ENCODE assay signal across 1 cellular context in the genomic region with DNA sequence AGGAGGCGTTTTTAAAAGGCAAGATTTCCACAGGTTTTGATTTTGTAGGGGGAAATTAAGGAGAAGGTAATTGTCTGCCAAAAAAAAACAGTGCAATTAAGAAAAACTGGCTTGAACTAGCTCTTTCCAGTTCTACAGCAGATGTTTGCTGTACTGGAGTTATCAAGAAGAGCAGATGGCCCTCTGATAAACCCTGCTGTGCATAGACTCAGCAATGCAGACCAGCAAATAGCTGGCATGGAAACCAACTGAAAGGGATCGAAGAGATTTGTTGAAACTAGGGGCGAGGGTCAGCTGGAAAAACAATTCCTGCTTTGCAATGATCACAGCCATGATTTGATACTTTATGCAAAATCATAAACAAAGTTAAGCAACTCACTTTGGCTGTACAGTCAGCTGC.
A peak's percentile ranks its signal among the peaks of the same experiment; 100 is the strongest.
TF ChIP-seq lines count a peak whose summit lies in the region.

No MANE protein-coding gene starts in this region.

TF ChIP-seq in HepG2, 621 proteins besides CTCF, POLR2A, EP300 and RAD21 (continued from another document and continues in another):
- TF ChIP-seq, protein P1, sequence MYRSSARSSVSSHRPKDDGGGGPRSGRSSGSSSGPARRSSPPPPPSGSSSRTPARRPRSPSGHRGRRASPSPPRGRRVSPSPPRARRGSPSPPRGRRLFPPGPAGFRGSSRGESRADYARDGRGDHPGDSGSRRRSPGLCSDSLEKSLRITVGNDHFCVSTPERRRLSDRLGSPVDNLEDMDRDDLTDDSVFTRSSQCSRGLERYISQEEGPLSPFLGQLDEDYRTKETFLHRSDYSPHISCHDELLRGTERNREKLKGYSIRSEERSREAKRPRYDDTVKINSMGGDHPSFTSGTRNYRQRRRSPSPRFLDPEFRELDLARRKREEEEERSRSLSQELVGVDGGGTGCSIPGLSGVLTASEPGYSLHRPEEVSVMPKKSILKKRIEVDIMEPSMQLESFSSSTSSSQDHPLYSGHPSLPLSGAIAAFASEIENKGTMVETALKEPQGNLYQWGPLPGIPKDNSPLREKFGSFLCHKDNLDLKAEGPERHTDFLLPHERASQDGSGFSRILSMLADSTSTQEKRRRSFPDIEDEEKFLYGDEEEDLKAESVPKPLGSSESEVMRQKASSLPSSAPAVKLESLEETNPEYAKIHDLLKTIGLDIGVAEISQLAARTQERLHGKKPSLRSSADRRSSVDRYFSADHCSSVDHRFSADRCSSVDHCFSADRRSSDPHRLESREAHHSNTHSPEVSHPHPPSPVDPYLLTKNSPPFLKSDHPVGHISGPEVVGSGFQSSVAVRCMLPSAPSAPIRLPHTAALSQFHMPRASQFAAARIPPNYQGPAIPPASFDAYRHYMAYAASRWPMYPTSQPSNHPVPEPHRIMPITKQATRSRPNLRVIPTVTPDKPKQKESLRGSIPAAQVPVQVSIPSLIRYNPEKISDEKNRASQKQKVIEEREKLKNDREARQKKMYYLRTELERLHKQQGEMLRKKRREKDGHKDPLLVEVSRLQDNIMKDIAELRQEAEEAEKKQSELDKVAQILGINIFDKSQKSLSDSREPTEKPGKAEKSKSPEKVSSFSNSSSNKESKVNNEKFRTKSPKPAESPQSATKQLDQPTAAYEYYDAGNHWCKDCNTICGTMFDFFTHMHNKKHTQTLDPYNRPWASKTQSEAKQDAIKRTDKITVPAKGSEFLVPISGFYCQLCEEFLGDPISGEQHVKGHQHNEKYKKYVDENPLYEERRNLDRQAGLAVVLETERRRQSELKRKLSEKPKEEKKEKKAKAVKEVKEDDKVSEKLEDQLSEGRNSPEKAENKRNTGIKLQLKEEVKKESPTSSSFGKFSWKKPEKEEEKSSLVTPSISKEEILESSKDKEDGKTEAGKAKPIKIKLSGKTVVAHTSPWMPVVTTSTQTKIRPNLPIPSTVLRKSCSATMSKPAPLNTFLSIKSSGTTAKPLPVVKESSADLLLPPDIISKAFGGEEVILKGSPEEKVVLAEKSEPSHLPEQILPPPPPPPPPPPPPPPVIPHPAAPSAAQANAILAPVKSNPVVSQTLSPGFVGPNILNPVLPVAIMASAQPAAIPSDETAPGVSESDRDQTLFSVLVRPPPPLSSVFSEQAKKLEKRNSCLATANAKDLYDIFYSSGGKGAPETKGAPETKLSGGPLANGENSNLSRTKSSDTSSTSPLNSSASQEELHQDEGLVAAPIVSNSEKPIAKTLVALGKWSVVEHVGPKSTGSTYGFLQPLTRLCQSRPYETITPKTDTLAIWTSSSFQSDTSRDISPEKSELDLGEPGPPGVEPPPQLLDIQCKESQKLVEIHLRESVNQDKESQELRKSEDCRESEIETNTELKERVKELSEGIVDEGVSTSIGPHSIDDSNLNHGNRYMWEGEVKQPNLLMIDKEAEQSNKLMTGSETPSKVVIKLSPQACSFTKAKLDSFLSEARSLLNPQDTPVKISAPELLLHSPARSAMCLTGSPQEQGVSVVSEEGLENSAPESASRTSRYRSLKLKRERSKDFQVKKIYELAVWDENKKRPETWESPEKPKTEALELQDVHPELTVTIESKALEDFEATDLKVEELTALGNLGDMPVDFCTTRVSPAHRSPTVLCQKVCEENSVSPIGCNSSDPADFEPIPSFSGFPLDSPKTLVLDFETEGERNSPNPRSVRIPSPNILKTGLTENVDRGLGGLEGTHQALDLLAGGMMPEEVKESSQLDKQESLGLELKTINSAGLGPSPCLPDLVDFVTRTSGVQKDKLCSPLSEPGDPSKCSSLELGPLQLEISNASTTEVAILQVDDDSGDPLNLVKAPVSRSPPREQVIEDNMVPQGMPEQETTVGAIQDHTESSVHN (CRISPR knock-in tag; IDR thresholded peaks at IDR 0.05) = no peak
- no peak for TF ChIP-seq NFRKB (IDR thresholded peaks at IDR 0.05)
- TF ChIP-seq U2AF2 (IDR thresholded peaks at IDR 0.05; ENCODE audit: low read depth, low read length) = no peak
- TF ChIP-seq MYC (CRISPR knock-in tag; IDR thresholded peaks at IDR 0.05; ENCODE audit: borderline replicate concordance) = no peak
- TF ChIP-seq ZNF331 (CRISPR knock-in tag; IDR thresholded peaks at IDR 0.05) = no peak
- TF ChIP-seq MZF1 (CRISPR knock-in tag; IDR thresholded peaks at IDR 0.05; ENCODE audit: borderline replicate concordance) = 0 out of 2 replicates have a peak, but pooled peaks have one; percentile 67
- no peak for TF ChIP-seq SRSF4 (IDR thresholded peaks at IDR 0.05; ENCODE audit: low read depth, low read length, poor library complexity, severe bottlenecking)
- no peak for TF ChIP-seq ZBTB20 (CRISPR knock-in tag; IDR thresholded peaks at IDR 0.05; ENCODE audit: borderline replicate concordance, low read depth)
- TF ChIP-seq, protein P2, sequence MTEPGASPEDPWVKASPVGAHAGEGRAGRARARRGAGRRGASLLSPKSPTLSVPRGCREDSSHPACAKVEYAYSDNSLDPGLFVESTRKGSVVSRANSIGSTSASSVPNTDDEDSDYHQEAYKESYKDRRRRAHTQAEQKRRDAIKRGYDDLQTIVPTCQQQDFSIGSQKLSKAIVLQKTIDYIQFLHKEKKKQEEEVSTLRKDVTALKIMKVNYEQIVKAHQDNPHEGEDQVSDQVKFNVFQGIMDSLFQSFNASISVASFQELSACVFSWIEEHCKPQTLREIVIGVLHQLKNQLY (CRISPR knock-in tag; IDR thresholded peaks at IDR 0.05) = no peak
- TF ChIP-seq, protein P3, sequence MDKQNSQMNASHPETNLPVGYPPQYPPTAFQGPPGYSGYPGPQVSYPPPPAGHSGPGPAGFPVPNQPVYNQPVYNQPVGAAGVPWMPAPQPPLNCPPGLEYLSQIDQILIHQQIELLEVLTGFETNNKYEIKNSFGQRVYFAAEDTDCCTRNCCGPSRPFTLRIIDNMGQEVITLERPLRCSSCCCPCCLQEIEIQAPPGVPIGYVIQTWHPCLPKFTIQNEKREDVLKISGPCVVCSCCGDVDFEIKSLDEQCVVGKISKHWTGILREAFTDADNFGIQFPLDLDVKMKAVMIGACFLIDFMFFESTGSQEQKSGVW (CRISPR knock-in tag; IDR thresholded peaks at IDR 0.05; ENCODE audit: borderline replicate concordance) = no peak
- no peak for TF ChIP-seq RBAK (CRISPR knock-in tag; IDR thresholded peaks at IDR 0.05)
- no peak for TF ChIP-seq HMG20B (CRISPR knock-in tag; conservative IDR thresholded peaks at IDR 0.05)
- no peak for TF ChIP-seq GATAD2A (CRISPR knock-in tag; IDR thresholded peaks at IDR 0.05)
- no peak for TF ChIP-seq HMG20A (CRISPR knock-in tag; IDR thresholded peaks at IDR 0.05; ENCODE audit: borderline replicate concordance)
- TF ChIP-seq TBL1XR1 (IDR thresholded peaks at IDR 0.05; ENCODE audit: borderline replicate concordance, low read length, partially characterized antibody) = no peak
- TF ChIP-seq NR2F6 (IDR thresholded peaks at IDR 0.05) = peak; percentile 53
- peak; percentile 53; the same call in 1 of the 2 replicates for TF ChIP-seq NR2F6 (CRISPR knock-in tag; IDR thresholded peaks at IDR 0.05)
- no peak for TF ChIP-seq PAWR (CRISPR knock-in tag; IDR thresholded peaks at IDR 0.05; ENCODE audit: borderline replicate concordance)
- TF ChIP-seq, protein P4, sequence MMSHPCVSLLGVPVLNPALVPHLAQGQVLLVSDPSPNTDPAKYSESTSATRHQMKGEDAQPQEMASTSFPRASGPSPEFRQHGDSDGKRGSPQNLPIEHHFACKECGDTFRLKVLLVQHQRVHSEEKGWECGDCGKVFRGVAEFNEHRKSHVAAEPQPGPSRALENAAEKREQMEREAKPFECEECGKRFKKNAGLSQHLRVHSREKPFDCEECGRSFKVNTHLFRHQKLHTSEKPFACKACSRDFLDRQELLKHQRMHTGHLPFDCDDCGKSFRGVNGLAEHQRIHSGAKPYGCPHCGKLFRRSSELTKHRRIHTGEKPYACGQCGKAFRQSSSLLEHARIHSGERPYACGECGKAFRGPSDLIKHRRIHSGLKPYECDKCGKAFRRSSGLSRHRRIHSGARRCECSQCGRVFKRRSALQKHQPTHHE (CRISPR knock-in tag; IDR thresholded peaks at IDR 0.05; ENCODE audit: borderline replicate concordance) = no peak
- TF ChIP-seq PHF5A (CRISPR knock-in tag; IDR thresholded peaks at IDR 0.05; ENCODE audit: low read depth, unreplicated experiment) = no peak
- no peak for TF ChIP-seq KAT7 (CRISPR knock-in tag; IDR thresholded peaks at IDR 0.05; ENCODE audit: borderline replicate concordance)
- no peak for TF ChIP-seq RXRA (CRISPR knock-in tag; IDR thresholded peaks at IDR 0.05)
- TF ChIP-seq, protein P5, sequence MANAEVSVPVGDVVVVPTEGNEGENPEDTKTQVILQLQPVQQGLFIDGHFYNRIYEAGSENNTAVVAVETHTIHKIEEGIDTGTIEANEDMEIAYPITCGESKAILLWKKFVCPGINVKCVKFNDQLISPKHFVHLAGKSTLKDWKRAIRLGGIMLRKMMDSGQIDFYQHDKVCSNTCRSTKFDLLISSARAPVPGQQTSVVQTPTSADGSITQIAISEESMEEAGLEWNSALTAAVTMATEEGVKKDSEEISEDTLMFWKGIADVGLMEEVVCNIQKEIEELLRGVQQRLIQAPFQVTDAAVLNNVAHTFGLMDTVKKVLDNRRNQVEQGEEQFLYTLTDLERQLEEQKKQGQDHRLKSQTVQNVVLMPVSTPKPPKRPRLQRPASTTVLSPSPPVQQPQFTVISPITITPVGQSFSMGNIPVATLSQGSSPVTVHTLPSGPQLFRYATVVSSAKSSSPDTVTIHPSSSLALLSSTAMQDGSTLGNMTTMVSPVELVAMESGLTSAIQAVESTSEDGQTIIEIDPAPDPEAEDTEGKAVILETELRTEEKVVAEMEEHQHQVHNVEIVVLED (CRISPR knock-in tag; IDR thresholded peaks at IDR 0.05; ENCODE audit: borderline replicate concordance) = no peak
- TF ChIP-seq, protein P6, sequence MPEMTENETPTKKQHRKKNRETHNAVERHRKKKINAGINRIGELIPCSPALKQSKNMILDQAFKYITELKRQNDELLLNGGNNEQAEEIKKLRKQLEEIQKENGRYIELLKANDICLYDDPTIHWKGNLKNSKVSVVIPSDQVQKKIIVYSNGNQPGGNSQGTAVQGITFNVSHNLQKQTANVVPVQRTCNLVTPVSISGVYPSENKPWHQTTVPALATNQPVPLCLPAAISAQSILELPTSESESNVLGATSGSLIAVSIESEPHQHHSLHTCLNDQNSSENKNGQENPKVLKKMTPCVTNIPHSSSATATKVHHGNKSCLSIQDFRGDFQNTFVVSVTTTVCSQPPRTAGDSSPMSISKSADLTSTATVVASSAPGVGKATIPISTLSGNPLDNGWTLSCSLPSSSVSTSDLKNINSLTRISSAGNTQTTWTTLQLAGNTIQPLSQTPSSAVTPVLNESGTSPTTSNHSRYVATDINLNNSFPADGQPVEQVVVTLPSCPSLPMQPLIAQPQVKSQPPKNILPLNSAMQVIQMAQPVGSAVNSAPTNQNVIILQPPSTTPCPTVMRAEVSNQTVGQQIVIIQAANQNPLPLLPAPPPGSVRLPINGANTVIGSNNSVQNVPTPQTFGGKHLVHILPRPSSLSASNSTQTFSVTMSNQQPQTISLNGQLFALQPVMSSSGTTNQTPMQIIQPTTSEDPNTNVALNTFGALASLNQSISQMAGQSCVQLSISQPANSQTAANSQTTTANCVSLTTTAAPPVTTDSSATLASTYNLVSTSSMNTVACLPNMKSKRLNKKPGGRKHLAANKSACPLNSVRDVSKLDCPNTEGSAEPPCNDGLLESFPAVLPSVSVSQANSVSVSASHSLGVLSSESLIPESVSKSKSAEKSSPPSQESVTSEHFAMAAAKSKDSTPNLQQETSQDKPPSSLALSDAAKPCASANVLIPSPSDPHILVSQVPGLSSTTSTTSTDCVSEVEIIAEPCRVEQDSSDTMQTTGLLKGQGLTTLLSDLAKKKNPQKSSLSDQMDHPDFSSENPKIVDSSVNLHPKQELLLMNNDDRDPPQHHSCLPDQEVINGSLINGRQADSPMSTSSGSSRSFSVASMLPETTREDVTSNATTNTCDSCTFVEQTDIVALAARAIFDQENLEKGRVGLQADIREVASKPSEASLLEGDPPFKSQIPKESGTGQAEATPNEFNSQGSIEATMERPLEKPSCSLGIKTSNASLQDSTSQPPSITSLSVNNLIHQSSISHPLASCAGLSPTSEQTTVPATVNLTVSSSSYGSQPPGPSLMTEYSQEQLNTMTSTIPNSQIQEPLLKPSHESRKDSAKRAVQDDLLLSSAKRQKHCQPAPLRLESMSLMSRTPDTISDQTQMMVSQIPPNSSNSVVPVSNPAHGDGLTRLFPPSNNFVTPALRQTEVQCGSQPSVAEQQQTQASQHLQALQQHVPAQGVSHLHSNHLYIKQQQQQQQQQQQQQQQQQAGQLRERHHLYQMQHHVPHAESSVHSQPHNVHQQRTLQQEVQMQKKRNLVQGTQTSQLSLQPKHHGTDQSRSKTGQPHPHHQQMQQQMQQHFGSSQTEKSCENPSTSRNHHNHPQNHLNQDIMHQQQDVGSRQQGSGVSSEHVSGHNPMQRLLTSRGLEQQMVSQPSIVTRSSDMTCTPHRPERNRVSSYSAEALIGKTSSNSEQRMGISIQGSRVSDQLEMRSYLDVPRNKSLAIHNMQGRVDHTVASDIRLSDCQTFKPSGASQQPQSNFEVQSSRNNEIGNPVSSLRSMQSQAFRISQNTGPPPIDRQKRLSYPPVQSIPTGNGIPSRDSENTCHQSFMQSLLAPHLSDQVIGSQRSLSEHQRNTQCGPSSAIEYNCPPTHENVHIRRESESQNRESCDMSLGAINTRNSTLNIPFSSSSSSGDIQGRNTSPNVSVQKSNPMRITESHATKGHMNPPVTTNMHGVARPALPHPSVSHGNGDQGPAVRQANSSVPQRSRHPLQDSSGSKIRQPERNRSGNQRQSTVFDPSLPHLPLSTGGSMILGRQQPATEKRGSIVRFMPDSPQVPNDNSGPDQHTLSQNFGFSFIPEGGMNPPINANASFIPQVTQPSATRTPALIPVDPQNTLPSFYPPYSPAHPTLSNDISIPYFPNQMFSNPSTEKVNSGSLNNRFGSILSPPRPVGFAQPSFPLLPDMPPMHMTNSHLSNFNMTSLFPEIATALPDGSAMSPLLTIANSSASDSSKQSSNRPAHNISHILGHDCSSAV (CRISPR knock-in tag; IDR thresholded peaks at IDR 0.05; ENCODE audit: borderline replicate concordance) = no peak
- TF ChIP-seq FOXO1 (CRISPR knock-in tag; IDR thresholded peaks at IDR 0.05) = peak; percentile 60; the same call in 1 of the 2 replicates
- TF ChIP-seq, protein P7, sequence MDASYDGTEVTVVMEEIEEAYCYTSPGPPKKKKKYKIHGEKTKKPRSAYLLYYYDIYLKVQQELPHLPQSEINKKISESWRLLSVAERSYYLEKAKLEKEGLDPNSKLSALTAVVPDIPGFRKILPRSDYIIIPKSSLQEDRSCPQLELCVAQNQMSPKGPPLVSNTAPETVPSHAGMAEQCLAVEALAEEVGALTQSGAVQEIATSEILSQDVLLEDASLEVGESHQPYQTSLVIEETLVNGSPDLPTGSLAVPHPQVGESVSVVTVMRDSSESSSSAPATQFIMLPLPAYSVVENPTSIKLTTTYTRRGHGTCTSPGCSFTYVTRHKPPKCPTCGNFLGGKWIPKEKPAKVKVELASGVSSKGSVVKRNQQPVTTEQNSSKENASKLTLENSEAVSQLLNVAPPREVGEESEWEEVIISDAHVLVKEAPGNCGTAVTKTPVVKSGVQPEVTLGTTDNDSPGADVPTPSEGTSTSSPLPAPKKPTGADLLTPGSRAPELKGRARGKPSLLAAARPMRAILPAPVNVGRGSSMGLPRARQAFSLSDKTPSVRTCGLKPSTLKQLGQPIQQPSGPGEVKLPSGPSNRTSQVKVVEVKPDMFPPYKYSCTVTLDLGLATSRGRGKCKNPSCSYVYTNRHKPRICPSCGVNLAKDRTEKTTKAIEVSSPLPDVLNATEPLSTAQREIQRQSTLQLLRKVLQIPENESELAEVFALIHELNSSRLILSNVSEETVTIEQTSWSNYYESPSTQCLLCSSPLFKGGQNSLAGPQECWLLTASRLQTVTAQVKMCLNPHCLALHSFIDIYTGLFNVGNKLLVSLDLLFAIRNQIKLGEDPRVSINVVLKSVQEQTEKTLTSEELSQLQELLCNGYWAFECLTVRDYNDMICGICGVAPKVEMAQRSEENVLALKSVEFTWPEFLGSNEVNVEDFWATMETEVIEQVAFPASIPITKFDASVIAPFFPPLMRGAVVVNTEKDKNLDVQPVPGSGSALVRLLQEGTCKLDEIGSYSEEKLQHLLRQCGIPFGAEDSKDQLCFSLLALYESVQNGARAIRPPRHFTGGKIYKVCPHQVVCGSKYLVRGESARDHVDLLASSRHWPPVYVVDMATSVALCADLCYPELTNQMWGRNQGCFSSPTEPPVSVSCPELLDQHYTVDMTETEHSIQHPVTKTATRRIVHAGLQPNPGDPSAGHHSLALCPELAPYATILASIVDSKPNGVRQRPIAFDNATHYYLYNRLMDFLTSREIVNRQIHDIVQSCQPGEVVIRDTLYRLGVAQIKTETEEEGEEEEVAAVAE (CRISPR knock-in tag; IDR thresholded peaks at IDR 0.05; ENCODE audit: borderline replicate concordance) = no peak
